In genomic region chr14:37167151-37168047, GRCh38 we compare ENCODE assay signal across 1 cellular context.
A peak's percentile ranks its signal among the peaks of the same experiment; 100 is the strongest.
TF ChIP-seq lines count a peak whose summit lies in the region.

No MANE protein-coding gene starts in this region.

TF ChIP-seq in K562, 482 proteins besides CTCF, POLR2A, EP300 and RAD21 (continued from another document and continues in another):
- TF ChIP-seq TBL1XR1 (IDR thresholded peaks at IDR 0.05; ENCODE audit: low read length in 2 of 2) (peak in 1 of 2 experiments; percentile 13; a peak in 1 of 4 replicates), ZNF79 (CRISPR knock-in tag; IDR thresholded peaks at IDR 0.05; ENCODE audit: low read depth) (peak; percentile 94), FOS (IDR thresholded peaks at IDR 0.05; ENCODE audit: extremely low read depth, insufficient read length) (no peak), CBFA2T3 (IDR thresholded peaks at IDR 0.05) (peak; percentile 45), ZNF121 (CRISPR knock-in tag; conservative IDR thresholded peaks at IDR 0.05) (no peak), HIVEP1 (CRISPR knock-in tag; IDR thresholded peaks at IDR 0.05) (peak; percentile 95), ZNF589 (CRISPR knock-in tag; IDR thresholded peaks at IDR 0.05; ENCODE audit: low read depth) (peak; percentile 99), CXXC5 (CRISPR knock-in tag; IDR thresholded peaks at IDR 0.05) (peak; percentile 93), HEY1 (CRISPR knock-in tag; IDR thresholded peaks at IDR 0.05; ENCODE audit: borderline replicate concordance) (no peak), RB1 (IDR thresholded peaks at IDR 0.05; ENCODE audit: low read depth) (no peak), TFE3 (CRISPR knock-in tag; IDR thresholded peaks at IDR 0.05) (peak; percentile 34; the same call in 1 of the 2 replicates), CREB3 (tag; conservative IDR thresholded peaks at IDR 0.05; ENCODE audit: low read depth) (peak; percentile 98), BRCA1 (IDR thresholded peaks at IDR 0.05) (no peak), BRCA1 (CRISPR knock-in tag; IDR thresholded peaks at IDR 0.05) (no peak), GMEB1 (CRISPR knock-in tag; IDR thresholded peaks at IDR 0.05) (peak; percentile 74), RERE (CRISPR knock-in tag; IDR thresholded peaks at IDR 0.05; ENCODE audit: borderline replicate concordance) (no peak), CREB5 (CRISPR knock-in tag; IDR thresholded peaks at IDR 0.05) (peak; percentile 88), L3MBTL2 (IDR thresholded peaks at IDR 0.05) (0 out of 2 replicates have a peak, but pooled peaks have one; percentile 6), ZBTB17 (CRISPR knock-in tag; IDR thresholded peaks at IDR 0.05) (peak; percentile 96), HMG20B (CRISPR knock-in tag; IDR thresholded peaks at IDR 0.05) (0 out of 2 replicates have a peak, but pooled peaks have one; percentile 71), STAG1 (CRISPR knock-in tag; IDR thresholded peaks at IDR 0.05; ENCODE audit: borderline replicate concordance) (no peak), ZNF699 (CRISPR knock-in tag; IDR thresholded peaks at IDR 0.05; ENCODE audit: insufficient replicate concordance) (peak; percentile 25), KAT2B (IDR thresholded peaks at IDR 0.05; ENCODE audit: low read depth, low read length) (no peak), COPS2 (conservative IDR thresholded peaks at IDR 0.05) (no peak), NCOA1 (IDR thresholded peaks at IDR 0.05; ENCODE audit: low read depth) (no peak), MIER1 (IDR thresholded peaks at IDR 0.05; ENCODE audit: low read depth) (no peak), ARID1B (IDR thresholded peaks at IDR 0.05) (peak; percentile 62), ARID2 (IDR thresholded peaks at IDR 0.05) (no peak), ZNF395 (CRISPR knock-in tag; IDR thresholded peaks at IDR 0.05) (peak; percentile 98), ZBTB33 (CRISPR knock-in tag; IDR thresholded peaks at IDR 0.05) (no peak), CSDE1 (IDR thresholded peaks at IDR 0.05) (no peak), ZFP36 (IDR thresholded peaks at IDR 0.05; ENCODE audit: low read depth, low read length, partially characterized antibody) (no peak), ZNF347 (CRISPR knock-in tag; IDR thresholded peaks at IDR 0.05; ENCODE audit: low read depth) (peak; percentile 88), ZNF143 (CRISPR knock-in tag; IDR thresholded peaks at IDR 0.05) (no peak), EZH2 (IDR thresholded peaks at IDR 0.05; ENCODE audit: borderline replicate concordance, low read depth, low read length) (no peak), ZNF707 (CRISPR knock-in tag; conservative IDR thresholded peaks at IDR 0.05) (peak; percentile 76), ATF4 (CRISPR knock-in tag; IDR thresholded peaks at IDR 0.05) (peak; percentile 91), ZNF316 (IDR thresholded peaks at IDR 0.05) (peak; percentile 99), ZNF175 (CRISPR knock-in tag; IDR thresholded peaks at IDR 0.05; ENCODE audit: low read depth) (peak; percentile 99), ZNF41 (CRISPR knock-in tag; conservative IDR thresholded peaks at IDR 0.05) (peak; percentile 92), CBX8 (IDR thresholded peaks at IDR 0.05; ENCODE audit: borderline replicate concordance, extremely low read depth, low read depth, low read length, poor library complexity, severe bottlenecking) (no peak), ZNF717 (CRISPR knock-in tag; IDR thresholded peaks at IDR 0.05) (0 out of 2 replicates have a peak, but pooled peaks have one; percentile 80), ZBTB9 (CRISPR knock-in tag; IDR thresholded peaks at IDR 0.05) (peak; percentile 98), SMAD3 (CRISPR knock-in tag; conservative IDR thresholded peaks at IDR 0.05) (peak; percentile 97), NFYB (IDR thresholded peaks at IDR 0.05; ENCODE audit: extremely low read depth, insufficient read length) (no peak), CBX1 (IDR thresholded peaks at IDR 0.05; ENCODE audit: low read depth) (no peak), SNIP1 (IDR thresholded peaks at IDR 0.05; ENCODE audit: low read depth) (no peak), PTTG1 (tag; IDR thresholded peaks at IDR 0.05; ENCODE audit: low read depth) (peak; percentile 97), FOSL1 (tag; conservative IDR thresholded peaks at IDR 0.05) (peak; percentile 41), ZBTB7A (IDR thresholded peaks at IDR 0.05; ENCODE audit: borderline replicate concordance, control insufficient read depth, low read depth, low read length) (no peak), POLR2AphosphoS2 (IDR thresholded peaks at IDR 0.05; ENCODE audit: low read length) (no peak), BDP1 (IDR thresholded peaks at IDR 0.05; ENCODE audit: insufficient read depth, insufficient read length) (no peak), CBX2 (IDR thresholded peaks at IDR 0.05; ENCODE audit: insufficient read depth, low read length, poor library complexity, severe bottlenecking) (no peak)
